In the genomic region with DNA sequence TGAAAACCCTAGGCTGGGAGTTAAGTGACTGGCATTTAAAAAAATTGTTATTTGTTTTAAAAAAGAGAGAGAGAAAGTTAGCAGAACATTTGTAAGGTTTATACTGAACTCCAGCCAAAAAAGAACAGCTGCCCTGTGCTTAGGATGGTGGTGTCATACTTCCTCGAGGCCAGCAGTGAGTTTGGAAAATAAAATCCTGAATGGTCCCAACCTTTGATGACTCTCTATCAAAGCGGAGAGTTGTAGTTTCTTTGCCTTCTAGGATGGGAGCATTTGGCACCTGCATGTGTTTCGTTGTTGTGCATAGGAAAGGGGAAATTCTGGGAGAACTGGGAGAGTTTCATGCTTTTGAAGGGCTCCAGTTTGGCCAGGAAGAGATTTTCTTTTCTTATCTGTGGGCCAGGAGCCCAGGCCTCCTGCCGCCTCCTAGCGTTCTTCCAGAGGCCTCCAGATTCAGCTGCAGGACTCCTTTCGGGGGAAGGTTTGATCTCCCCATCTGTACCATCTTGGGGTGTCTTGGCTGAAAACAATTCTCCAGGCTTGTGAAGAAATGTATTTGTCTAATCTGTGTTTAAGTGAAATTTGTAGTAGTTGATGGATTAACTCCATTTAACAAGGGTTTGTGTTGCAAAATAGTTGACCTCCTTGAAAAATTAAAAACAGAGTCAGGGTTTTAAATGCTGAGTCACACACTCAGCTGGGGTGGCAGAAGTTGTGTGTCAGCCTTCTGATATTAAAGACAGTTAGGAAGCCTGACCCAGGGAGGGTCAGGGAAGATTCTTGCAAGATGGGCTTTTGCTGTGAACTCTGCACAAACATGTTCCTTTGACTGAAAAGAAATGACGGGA, we compare ENCODE assay signal across 11 cellular contexts.
A peak's percentile ranks its signal among the peaks of the same experiment; 100 is the strongest.
DNase-seq lines count a peak whose midpoint lies in the region; ATAC-seq, FAIRE-seq and TF ChIP-seq lines count a peak whose summit lies in the region.
"Had no signal": no experiment of that assay in that cellular context is flagged by ENCODE, and none has a peak within 500 bp of the region (broad histone marks: within the 10 kb centered on the region; RNA-seq: fewer than 3 reads in every experiment).

No MANE protein-coding gene starts in this region.

- H3K4me1 ChIP-seq in HepG2 (ENCODE audit: insufficient read depth, low read length) (no peaks in the 10 kb centered on the region), right lobe of liver (no peaks in the 10 kb centered on the region), aorta (ENCODE audit: control insufficient read depth in 1 of 2, insufficient read depth in 2 of 2, low read length in 2 of 2) (peaks cover 0 to 2% of the 10 kb centered on the region in 2 donors)

- 30% methylated on average over 7 of the region's 7 CpGs for WGBS in HepG2 (ENCODE audit: low lambda C conversion rate)
- 44% methylated on average over 7 of the region's 7 CpGs for WGBS in right lobe of liver (ENCODE audit: insufficient coverage, low coverage, low lambda C conversion rate, missing lambda C conversion rate)
- WGBS in aorta, 2 donors: 15 to 17% methylated on average over 7 of the region's 7 CpGs

- H3K4me2 ChIP-seq in HepG2 (ENCODE audit: low read depth, low read length): no peak overlapping the region

- H3K27me3 ChIP-seq in HepG2 (ENCODE audit: control insufficient read depth in 1 of 2, insufficient read depth in 2 of 2, low read length in 2 of 2): peaks cover 0 to 28% of the 10 kb centered on the region in 2 experiments; a peak in 4 of 5 replicates
- H3K27me3 ChIP-seq in right lobe of liver: no peaks in the 10 kb centered on the region
- no peaks in the 10 kb centered on the region for H3K27me3 ChIP-seq in aorta (ENCODE audit: control insufficient read depth in 1 of 2, insufficient read depth in 2 of 2, low read length in 1 of 2)

- H2AFZ ChIP-seq in HepG2 (ENCODE audit: low read length): no peak overlapping the region

- ATAC-seq in HepG2 (no peak), right lobe of liver (no peak), left ventricle myocardium superior (peak; percentile 90), aorta (ENCODE audit: low FRiP score) (peak; percentile 67), HG02970 (IDR thresholded peaks at IDR 0.05; ENCODE audit: low FRiP score, unreplicated experiment) (no peak), HG03039 (IDR thresholded peaks at IDR 0.05; ENCODE audit: unreplicated experiment) (no peak)

- POLR2A ChIA-PET in HepG2 (lab: Yijun Ruan, JAX): no interaction called here

- H4K20me1 ChIP-seq in HepG2 (ENCODE audit: insufficient read depth, low read length): no peaks in the 10 kb centered on the region

- BruUV-seq in HepG2 (replicated peaks; lab: Mats Ljungman, UMichigan): no TSS peak

- TF ChIP-seq EP300 in HepG2 (IDR thresholded peaks at IDR 0.05; ENCODE audit: low read depth in 2 of 2, low read length in 2 of 2) (no peak), HepG2 (CRISPR knock-in tag; IDR thresholded peaks at IDR 0.05; ENCODE audit: borderline replicate concordance) (no peak)

- no peaks in the 10 kb centered on the region for H3K36me3 ChIP-seq in HepG2 (replicated peaks in 1 of 2; ENCODE audit: control insufficient read depth in 1 of 2, insufficient read depth in 2 of 2, low read length in 2 of 2)
- no peaks in the 10 kb centered on the region for H3K36me3 ChIP-seq in right lobe of liver
- H3K36me3 ChIP-seq in aorta (ENCODE audit: control insufficient read depth in 1 of 2, insufficient read depth in 2 of 2, low read length in 1 of 2): no peaks in the 10 kb centered on the region

- intact Hi-C loops in HepG2 (cut with micrococcal nuclease; ENCODE audit: unreplicated experiment): no loop called here
- intact Hi-C loops in right lobe of liver (cut with DNase I): no loop called here
- intact Hi-C loops in left ventricle myocardium superior (cut with micrococcal nuclease): no loop called here
- intact Hi-C loops in aorta (cut with DNase I): no loop called here

- FAIRE-seq in HepG2 (lab: Jason Lieb, UNC): no peak
- FAIRE-seq: TTC549 had no signal

- CTCF ChIA-PET in HepG2 (lab: Yijun Ruan, JAX; ENCODE audit: low intra/inter-chr PET ratio, low total read pairs): no interaction called here

- H3K9me3 ChIP-seq in HepG2 (ENCODE audit: low read length) (peaks cover 7% of the 10 kb centered on the region), right lobe of liver (peaks cover 0 to 7% (median 0%) of the 10 kb centered on the region in 4 donors), aorta (ENCODE audit: control insufficient read depth, low read length) (peaks cover 2% of the 10 kb centered on the region)

- in situ Hi-C loops in HepG2 (cut with HindIII; ENCODE audit: extremely low pct_ligation_motif_present, low pct_unique_long_range_greater_than_20kb): no loop called here

- DNase-seq in HepG2 (ENCODE audit: low spot score) (no peak), right lobe of liver (no peak), cardiac fibroblast (ENCODE audit: low read depth in 2 of 2) (peak; percentile 78 to 79), left ventricle myocardium superior (no peak), aorta (no peak), NCI-H1417 treated with DMSO at 0.1 percent for 48 hours (lab: John Stamatoyannopoulos, UW) (no peak)
- DNase-seq: hypothalamus, NCI-H524 had no signal

- H3K4me3 ChIP-seq in HepG2 (replicated peaks in 1 of 3; ENCODE audit: insufficient read depth in 1 of 3, low read depth in 2 of 3, low read length in 3 of 3) (no peak overlapping the region), right lobe of liver (no peak overlapping the region), cardiac fibroblast (replicated peaks in 1 of 2; ENCODE audit: low read depth in 2 of 2, low read length in 2 of 2) (no peak overlapping the region), aorta (ENCODE audit: low read length in 2 of 2) (no peak overlapping the region)

- no peak overlapping the region for H3K9ac ChIP-seq in HepG2 (ENCODE audit: insufficient read depth, low read depth, low read length)

- TF ChIP-seq CTCF in HepG2 (CRISPR knock-in tag; IDR thresholded peaks at IDR 0.05) (no peak), right lobe of liver (IDR thresholded peaks at IDR 0.05) (peak in 1 of 4 donors; percentile 8), cardiac fibroblast (IDR thresholded peaks at IDR 0.05; ENCODE audit: low read depth, low read length) (peak; percentile 65)

- no peaks in the 10 kb centered on the region for H3K79me2 ChIP-seq in HepG2 (ENCODE audit: insufficient read depth, low read length)

- H3K27ac ChIP-seq in HepG2 (ENCODE audit: extremely low read length, insufficient read depth, low read length) (no peak overlapping the region), right lobe of liver (no peak overlapping the region), aorta (ENCODE audit: low read depth in 1 of 2, low read length in 2 of 2) (peak overlapping the region in 1 of 2 donors; percentile 36)

- TF ChIP-seq RAD21 in HepG2 (CRISPR knock-in tag; IDR thresholded peaks at IDR 0.05): no peak

- TF ChIP-seq POLR2A in HepG2 (IDR thresholded peaks at IDR 0.05; ENCODE audit: insufficient read depth in 1 of 2, low read depth in 2 of 2, low read length in 2 of 2) (no peak), right lobe of liver (IDR thresholded peaks at IDR 0.05) (no peak)

TF ChIP-seq in HepG2, 621 proteins besides CTCF, POLR2A, EP300 and RAD21:
- no peak for TF ChIP-seq RBM39 (IDR thresholded peaks at IDR 0.05; ENCODE audit: low read depth, low read length, poor library complexity, severe bottlenecking)
- peak; percentile 60 for TF ChIP-seq MAFF (IDR thresholded peaks at IDR 0.05; ENCODE audit: low read depth, low read length)
- peak; percentile 69 for TF ChIP-seq NFE2L2 (IDR thresholded peaks at IDR 0.05; ENCODE audit: low read length)
- peak; percentile 30 to 54; a peak in 1 of 4 replicates for TF ChIP-seq MAFK (conservative IDR thresholded peaks at IDR 0.05 in 1 of 2, IDR thresholded peaks at IDR 0.05 in 1 of 2; ENCODE audit: low read length in 2 of 2)
- no peak for TF ChIP-seq HOXD1 (CRISPR knock-in tag; IDR thresholded peaks at IDR 0.05)

Comparison
In these comparisons a context has a peak if more than half of its experiments do, and no peak if none do; other contexts are left out.
1. ATAC-seq: peak in left ventricle myocardium superior (single experiment) and aorta (single experiment); none in HepG2 (single experiment), right lobe of liver (0 of 4), HG02970 (single experiment) and HG03039 (single experiment).
2. DNase-seq: peak in cardiac fibroblast (2 of 2); none in HepG2 (single experiment), right lobe of liver (0 of 3), left ventricle myocardium superior (single experiment), aorta (0 of 2) and NCI-H1417 treated with DMSO at 0.1 percent for 48 hours (single experiment).